ENCODE assay signal across 20 cellular contexts in genomic region chr2:128307595-128307994, GRCh38. TPM values are rescaled to one million over a fixed set of nuclear protein-coding genes. Genes with fewer than 3 reads are reported as not detected.
DNase-seq lines count a peak whose midpoint lies in the region; ATAC-seq and FAIRE-seq lines count a peak whose summit lies in the region.
"Had no signal": no experiment of that assay in that cellular context is flagged by ENCODE, and none has a peak within 500 bp of the region (broad histone marks: within the 10 kb centered on the region; RNA-seq: fewer than 3 reads in every experiment).

No MANE protein-coding gene starts in this region.

- no peak for FAIRE-seq in urothelium cell line (lab: Jason Lieb, UNC)
- FAIRE-seq: G401.6, kidney had no signal

- DNase-seq in left ventricle myocardium superior = peak; percentile 23
- DNase-seq in Right ventricle myocardium superior = no peak
- peak; percentile 44 for DNase-seq in islet precursor cell
- peak in 6 of 10 donors; percentile 7 to 77 (median 18) for DNase-seq in posterior cingulate gyrus
- DNase-seq in urothelium cell line (ENCODE audit: low spot score) = no peak
- no peak for DNase-seq in GDM1 (lab: John Stamatoyannopoulos, UW)
- DNase-seq in NCI-H2081 treated with DMSO at 0.1 percent for 48 hours (lab: John Stamatoyannopoulos, UW) = no peak
- DNase-seq in stimulated activated CD4-positive, alpha-beta T cell treated with anti-CD3 and anti-CD28 coated beads, Interleukin-4, amount 100 ng/mL, for 4 hours = no peak
- DNase-seq: activated CD8-positive, alpha-beta T cell treated with anti-CD3 and anti-CD28 coated beads, Interleukin-2, amount 10 ng/mL, durations not matched to agents 7 days and 5 days; activated T-cell treated with anti-CD3 and anti-CD28 coated beads, Interleukin-2, amount 50 U/mL, for 4 hours; dermis blood vessel endothelial cell; foreskin melanocyte; GM23248; NCI-H1436; NCI-H2171 treated with DMSO at 0.1 percent for 48 hours; stimulated activated naive CD4-positive, alpha-beta T cell had no signal

- ATAC-seq in left ventricle myocardium superior (no peak), Right ventricle myocardium superior (ENCODE audit: poor library complexity) (no peak)
- ATAC-seq: activated CD8-positive, alpha-beta T cell treated with anti-CD3 and anti-CD28 coated beads, Interleukin-2, amount 10 ng/mL, durations not matched to agents 7 days and 5 days; activated T-cell treated with anti-CD3 and anti-CD28 coated beads, Interleukin-2, amount 50 U/mL, for 4 hours; body of pancreas; sciatic nerve had no signal

- intact Hi-C loops in left ventricle myocardium superior (cut with micrococcal nuclease) = no loop called here
- intact Hi-C loops in Right ventricle myocardium superior (cut with DNase I) = loop anchor here (10.0 kb wide), 1 partner anchor 133 kb away; no protein-coding TSS in a partner anchor
- intact Hi-C loops in posterior cingulate gyrus (cut with DNase I) = loop anchor here (5.0 kb wide), 1 partner anchor 130 kb away; no protein-coding TSS in a partner anchor

RNA-seq across cellular contexts. Expression of gene HS6ST1, which starts 11.1 kb away (rescaled TPM):
- total RNA-seq in left ventricle myocardium superior = 35.2 TPM
- 35.1 TPM for total RNA-seq in Right ventricle myocardium superior

Comparison
In these comparisons a context has a peak if more than half of its experiments do, and no peak if none do; other contexts are left out.
1. DNase-seq: peak in left ventricle myocardium superior (single experiment), islet precursor cell (single experiment) and posterior cingulate gyrus (6 of 10); none in Right ventricle myocardium superior (single experiment), urothelium cell line (single experiment), GDM1 (single experiment), NCI-H2081 treated with DMSO at 0.1 percent for 48 hours (single experiment) and stimulated activated CD4-positive, alpha-beta T cell treated with anti-CD3 and anti-CD28 coated beads, Interleukin-4, amount 100 ng/mL, for 4 hours (0 of 2).